Comparison of ENCODE assay signal across 1 cellular context in the genomic region with DNA sequence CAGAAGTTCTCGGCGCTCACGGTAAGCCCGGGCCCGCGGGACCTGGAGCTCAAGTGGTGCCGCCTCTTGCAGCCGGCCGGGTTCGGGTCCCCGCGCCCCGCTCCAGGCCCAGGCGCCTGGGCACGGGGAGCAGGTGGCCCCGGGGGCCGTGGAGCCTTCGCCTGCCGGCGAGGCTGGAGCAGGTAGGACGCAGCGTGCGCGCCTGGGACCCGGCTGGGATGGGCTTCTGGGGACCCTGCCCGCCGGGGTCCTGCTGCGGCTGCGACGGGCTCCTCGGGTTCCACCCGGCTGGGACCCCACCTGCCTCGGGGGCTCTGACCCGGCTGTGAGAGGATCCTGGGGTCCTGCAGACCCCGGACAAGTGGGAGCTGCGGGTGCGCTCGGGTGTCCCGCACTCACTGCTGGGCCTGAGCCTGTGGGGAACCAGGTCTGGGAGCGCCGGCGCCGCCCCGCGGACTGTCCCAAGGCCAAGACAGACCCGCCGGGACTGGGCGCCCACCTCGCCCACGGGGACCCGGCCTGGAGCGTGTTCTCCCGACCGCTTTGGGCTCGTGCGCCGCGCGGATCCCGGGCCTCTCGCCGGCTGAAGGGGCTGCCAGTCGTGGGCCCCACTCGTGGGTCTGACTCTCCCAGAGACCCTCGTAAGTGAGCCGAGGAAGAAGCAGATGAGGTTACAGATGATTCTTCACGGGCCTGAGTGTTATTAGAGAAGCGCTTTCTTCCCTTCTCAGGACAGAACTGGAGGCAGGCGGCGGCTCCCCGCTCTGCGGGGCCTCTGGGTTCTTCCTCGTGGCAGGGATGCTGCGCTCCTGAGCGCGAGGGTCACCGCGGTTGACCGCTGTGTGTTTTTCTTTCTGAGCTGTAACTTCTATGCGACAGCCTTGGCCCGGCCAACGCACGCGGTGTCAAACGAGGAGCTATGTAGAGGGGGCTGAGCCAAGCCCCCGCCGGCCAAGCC.
TF ChIP-seq lines count a peak whose summit lies in the region.

No MANE protein-coding gene starts in this region.

TF ChIP-seq in endothelial cell of umbilical vein, 7 proteins besides CTCF, POLR2A, EP300 and RAD21:
- TF ChIP-seq JUN (IDR thresholded peaks at IDR 0.05; ENCODE audit: borderline replicate concordance, insufficient read depth, insufficient read length, low read depth) (no peak), POLR2AphosphoS5 (IDR thresholded peaks at IDR 0.05; ENCODE audit: insufficient read depth, low read depth, low read length) (no peak), EZH2 (IDR thresholded peaks at IDR 0.05; ENCODE audit: borderline replicate concordance, low read depth, low read length, severe bottlenecking) (peak; percentile 61), GATA2 (IDR thresholded peaks at IDR 0.05; ENCODE audit: insufficient read depth, insufficient read length, low read depth, low read length) (no peak), MYC (IDR thresholded peaks at IDR 0.05; ENCODE audit: low read depth, low read length) (no peak), FOS (IDR thresholded peaks at IDR 0.05; ENCODE audit: borderline replicate concordance, insufficient read depth, low read length) (no peak)
- TF ChIP-seq, protein P1, sequence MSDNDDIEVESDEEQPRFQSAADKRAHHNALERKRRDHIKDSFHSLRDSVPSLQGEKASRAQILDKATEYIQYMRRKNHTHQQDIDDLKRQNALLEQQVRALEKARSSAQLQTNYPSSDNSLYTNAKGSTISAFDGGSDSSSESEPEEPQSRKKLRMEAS (IDR thresholded peaks at IDR 0.05; ENCODE audit: insufficient read depth, insufficient read length) = no peak
